ENCODE assay signal across 9 cellular contexts in genomic region chr4:102598102-102598758, GRCh38.
DNase-seq lines count a peak whose midpoint lies in the region; ATAC-seq and TF ChIP-seq lines count a peak whose summit lies in the region.
"Had no signal": no experiment of that assay in that cellular context is flagged by ENCODE, and none has a peak within 500 bp of the region (broad histone marks: within the 10 kb centered on the region; RNA-seq: fewer than 3 reads in every experiment).

No MANE protein-coding gene starts in this region.

- no peak overlapping the region for H3K4me3 ChIP-seq in cardiac fibroblast (replicated peaks in 1 of 2; ENCODE audit: low read depth in 2 of 2, low read length in 2 of 2)
- H3K4me3 ChIP-seq in psoas muscle: no peak overlapping the region
- H3K4me3 ChIP-seq: skin epidermis had no signal

- peaks cover 92% of the 10 kb centered on the region for H3K36me3 Mint-ChIP-seq in activated T-cell treated with anti-CD3 and anti-CD28 coated beads, Interleukin-2, amount 50 U/mL, for 24 hours (ENCODE audit: low read depth)

- no peaks in the 10 kb centered on the region for H3K9me3 ChIP-seq in psoas muscle

- TF ChIP-seq CTCF in cardiac fibroblast (IDR thresholded peaks at IDR 0.05; ENCODE audit: low read depth, low read length): no peak
- TF ChIP-seq CTCF in psoas muscle (IDR thresholded peaks at IDR 0.05): no peak

- intact Hi-C loops in posterior vena cava (cut with DNase I): no loop called here
- intact Hi-C loops in psoas muscle (cut with DNase I): no loop called here

- no peaks in the 10 kb centered on the region for H3K27me3 ChIP-seq in psoas muscle (ENCODE audit: insufficient read depth in 3 of 3, low read length in 2 of 3)

- H3K4me1 ChIP-seq in psoas muscle: no peaks in the 10 kb centered on the region

- no peaks in the 10 kb centered on the region for H3K9me3 Mint-ChIP-seq in activated T-cell treated with anti-CD3 and anti-CD28 coated beads, Interleukin-2, amount 50 U/mL, for 24 hours

- H3K27me3 Mint-ChIP-seq in activated T-cell treated with anti-CD3 and anti-CD28 coated beads, Interleukin-2, amount 50 U/mL, for 24 hours: no peaks in the 10 kb centered on the region

- H3K27ac Mint-ChIP-seq in activated T-cell treated with anti-CD3 and anti-CD28 coated beads, Interleukin-2, amount 50 U/mL, for 24 hours: peak overlapping the region; percentile 94

- H3K4me1 Mint-ChIP-seq in activated T-cell treated with anti-CD3 and anti-CD28 coated beads, Interleukin-2, amount 50 U/mL, for 24 hours (ENCODE audit: low read depth): peaks cover 78% of the 10 kb centered on the region

- no peak overlapping the region for H3K27ac ChIP-seq in psoas muscle

- peak overlapping the region; percentile 31 for H3K4me3 Mint-ChIP-seq in activated T-cell treated with anti-CD3 and anti-CD28 coated beads, Interleukin-2, amount 50 U/mL, for 24 hours

- no peak for DNase-seq in activated T-cell treated with anti-CD3 and anti-CD28 coated beads, Interleukin-2, amount 50 U/mL, for 24 hours
- DNase-seq in activated T-cell treated with anti-CD3 and anti-CD28 coated beads, Interleukin-2, amount 50 U/mL, for 48 hours: no peak
- DNase-seq in cardiac fibroblast (ENCODE audit: low read depth in 2 of 2) (peak; percentile 25 to 45), posterior vena cava (ENCODE audit: low spot score) (no peak), psoas muscle (no peak), SHP77 treated with DMSO at 0.1 percent for 48 hours (lab: John Stamatoyannopoulos, UW) (no peak)
- DNase-seq in stimulated activated naive CD8-positive, alpha-beta T cell treated with anti-CD3 and anti-CD28 coated beads, Interleukin-15, Interleukin-2, amounts not matched to agents 100 U/mL and 50 U/mL, for 24 hours: no peak

- ATAC-seq in HG03095 (IDR thresholded peaks at IDR 0.05; ENCODE audit: unreplicated experiment): peak; percentile 63
- peak; percentile 79 for ATAC-seq in stimulated activated naive CD8-positive, alpha-beta T cell treated with anti-CD3 and anti-CD28 coated beads, Interleukin-15, Interleukin-2, amounts not matched to agents 100 U/mL and 50 U/mL, for 24 hours
- no peak for ATAC-seq in psoas muscle

- H3K36me3 ChIP-seq in psoas muscle (ENCODE audit: insufficient read depth in 1 of 2, low read depth in 1 of 2): peaks cover 14 to 100% of the 10 kb centered on the region in 2 donors

- WGBS in psoas muscle, 3 donors: 96 to 97% (median 96%) methylated on average over 1 of the region's 1 CpG

Comparison
In these comparisons a context has a peak if more than half of its experiments do, and no peak if none do; other contexts are left out.
1. DNase-seq: peak in cardiac fibroblast (2 of 2); none in activated T-cell treated with anti-CD3 and anti-CD28 coated beads, Interleukin-2, amount 50 U/mL, for 24 hours (single experiment), activated T-cell treated with anti-CD3 and anti-CD28 coated beads, Interleukin-2, amount 50 U/mL, for 48 hours (0 of 2), stimulated activated naive CD8-positive, alpha-beta T cell treated with anti-CD3 and anti-CD28 coated beads, Interleukin-15, Interleukin-2, amounts not matched to agents 100 U/mL and 50 U/mL, for 24 hours (single experiment), posterior vena cava (single experiment), psoas muscle (0 of 2) and SHP77 treated with DMSO at 0.1 percent for 48 hours (single experiment).
2. ATAC-seq: peak in HG03095 (single experiment) and stimulated activated naive CD8-positive, alpha-beta T cell treated with anti-CD3 and anti-CD28 coated beads, Interleukin-15, Interleukin-2, amounts not matched to agents 100 U/mL and 50 U/mL, for 24 hours (single experiment); none in psoas muscle (0 of 4).